Comparison of ENCODE assay signal across 20 cellular contexts in the genomic region with DNA sequence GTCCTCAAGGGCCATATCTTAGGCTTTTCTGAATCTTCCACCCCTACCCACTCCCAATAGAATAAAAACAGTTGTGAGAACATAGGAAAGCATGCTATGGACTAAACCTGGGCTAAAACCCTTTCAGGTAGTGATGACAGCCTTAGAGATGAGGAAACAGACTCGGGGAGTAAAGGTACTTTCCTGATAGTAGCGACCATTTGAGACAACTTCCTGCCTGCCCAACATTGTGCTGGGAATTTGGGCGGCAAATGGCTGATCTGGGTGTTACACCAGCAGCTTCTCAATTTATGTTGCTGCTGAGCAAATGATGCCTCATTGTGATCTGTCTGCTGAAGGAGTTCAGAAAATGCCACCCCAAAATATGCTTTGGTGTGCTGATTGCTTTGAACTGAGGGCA.
A peak's percentile ranks its signal among the peaks of the same experiment; 100 is the strongest.
DNase-seq lines count a peak whose midpoint lies in the region; ATAC-seq and TF ChIP-seq lines count a peak whose summit lies in the region.
"Had no signal": no experiment of that assay in that cellular context is flagged by ENCODE, and none has a peak within 500 bp of the region (broad histone marks: within the 10 kb centered on the region; RNA-seq: fewer than 3 reads in every experiment).

No MANE protein-coding gene starts in this region.

- CTCF ChIA-PET in OCI-LY7 (lab: Charles Lee; ENCODE audit: unreplicated experiment) = no interaction called here

- H3K4me1 ChIP-seq in KMS-11 (ENCODE audit: low read depth, poor library complexity, severe bottlenecking) (no peaks in the 10 kb centered on the region), OCI-LY7 (ENCODE audit: insufficient read depth, low read length, poor library complexity, severe bottlenecking) (peaks cover 8% of the 10 kb centered on the region), esophagus muscularis mucosa (no peaks in the 10 kb centered on the region)
- H3K4me1 ChIP-seq: BE2C, Caco-2 had no signal

- H3K4me2 ChIP-seq in KMS-11 (no peak overlapping the region), OCI-LY7 (ENCODE audit: low read length) (no peak overlapping the region)
- H3K4me2 ChIP-seq: BLaER1 had no signal

- ATAC-seq in GM19452 (IDR thresholded peaks at IDR 0.05; ENCODE audit: unreplicated experiment) = no peak
- no peak for ATAC-seq in GM19467 (IDR thresholded peaks at IDR 0.05; ENCODE audit: unreplicated experiment)

- H3K9me2 ChIP-seq in OCI-LY7 (ENCODE audit: insufficient read depth, low read length) = no peaks in the 10 kb centered on the region

- H3K27me3 ChIP-seq in KMS-11 (ENCODE audit: insufficient read depth, low read depth) = no peaks in the 10 kb centered on the region
- no peaks in the 10 kb centered on the region for H3K27me3 ChIP-seq in esophagus muscularis mucosa
- H3K27me3 ChIP-seq: BE2C, BLaER1 had no signal

- no peak for TF ChIP-seq EP300 in esophagus muscularis mucosa (IDR thresholded peaks at IDR 0.05)

- H3K4me3 ChIP-seq in GM12865 (ENCODE audit: low read depth, low read length) (no peak overlapping the region), KMS-11 (IDR thresholded peaks at IDR 0.05; ENCODE audit: insufficient read depth, low read depth, low read length) (no peak overlapping the region), OCI-LY7 (ENCODE audit: low read depth, low read length, poor library complexity, severe bottlenecking) (no peak overlapping the region), esophagus muscularis mucosa (no peak overlapping the region)
- H3K4me3 ChIP-seq: BLaER1 had no signal

- DNase-seq in GM12865 (ENCODE audit: low read depth) = peak; percentile 36
- no peak for DNase-seq in OCI-LY7 (ENCODE audit: low spot score)
- DNase-seq in esophagus muscularis mucosa (ENCODE audit: extremely low spot score) = peak; percentile 60
- no peak for DNase-seq in mesothelial cell of epicardium (ENCODE audit: low spot score in 2 of 2, unreplicated experiment in 2 of 2)
- no peak for DNase-seq in NCI-H2171 treated with DMSO at 0.1 percent for 48 hours (lab: John Stamatoyannopoulos, UW)
- DNase-seq: 8988T; ACHN; BE2C; C1 segment of cervical spinal cord; Caco-2; Calu3; CD4-positive, alpha-beta memory T cell; CD4-positive, CD25-positive, alpha-beta regulatory T cell; DMS79 treated with DMSO at 0.1 percent for 48 hours; GF-D8 had no signal

- intact Hi-C loops in OCI-LY7 (cut with micrococcal nuclease; ENCODE audit: unreplicated experiment) = no loop called here
- intact Hi-C loops in esophagus muscularis mucosa (cut with DNase I) = no loop called here

- TF ChIP-seq CTCF in GM12865 (IDR thresholded peaks at IDR 0.05; ENCODE audit: insufficient read depth, low read depth, low read length, missing control alignments) (no peak), KMS-11 (conservative IDR thresholded peaks at IDR 0.05; ENCODE audit: low read depth, low read length) (no peak), OCI-LY7 (conservative IDR thresholded peaks at IDR 0.05; ENCODE audit: low read length) (no peak), esophagus muscularis mucosa (IDR thresholded peaks at IDR 0.05) (no peak), mesothelial cell of epicardium (IDR thresholded peaks at IDR 0.05; ENCODE audit: unreplicated experiment) (no peak)

- H3K27ac Mint-ChIP-seq in mesothelial cell of epicardium = no peak overlapping the region
- H3K27ac Mint-ChIP-seq: CD14-positive monocyte; CD4-positive, alpha-beta memory T cell; CD4-positive, CD25-positive, alpha-beta regulatory T cell had no signal

- peaks cover 4% of the 10 kb centered on the region for H3K9me3 Mint-ChIP-seq in mesothelial cell of epicardium
- H3K9me3 Mint-ChIP-seq: CD4-positive, alpha-beta memory T cell; CD4-positive, CD25-positive, alpha-beta regulatory T cell had no signal

- H4K20me1 ChIP-seq in KMS-11 (ENCODE audit: insufficient read depth) (no peaks in the 10 kb centered on the region), OCI-LY7 (ENCODE audit: insufficient read depth, low read length) (no peaks in the 10 kb centered on the region)
- H4K20me1 ChIP-seq: BLaER1 had no signal

- H3K9ac ChIP-seq in KMS-11 = no peak overlapping the region
- H3K9ac ChIP-seq: BLaER1 had no signal

- no peaks in the 10 kb centered on the region for H3K9me3 ChIP-seq in OCI-LY7 (ENCODE audit: low read length)
- no peaks in the 10 kb centered on the region for H3K9me3 ChIP-seq in esophagus muscularis mucosa
- H3K9me3 ChIP-seq: BE2C, BLaER1, Caco-2 had no signal

- H3K36me3 ChIP-seq in KMS-11 (ENCODE audit: insufficient read depth) = no peaks in the 10 kb centered on the region
- H3K36me3 ChIP-seq in OCI-LY7 (ENCODE audit: insufficient read depth, low read length) = no peaks in the 10 kb centered on the region
- no peaks in the 10 kb centered on the region for H3K36me3 ChIP-seq in esophagus muscularis mucosa
- H3K36me3 ChIP-seq: BE2C, BLaER1 had no signal

- no peak overlapping the region for H3K27ac ChIP-seq in KMS-11
- H3K27ac ChIP-seq in OCI-LY7 (ENCODE audit: low read depth, low read length, poor library complexity, severe bottlenecking) = no peak overlapping the region
- no peak overlapping the region for H3K27ac ChIP-seq in esophagus muscularis mucosa (replicated peaks in 1 of 4)
- H3K27ac ChIP-seq: BLaER1 had no signal

- 97% methylated on average over 3 of the region's 3 CpGs for WGBS in esophagus muscularis mucosa

- H3K4me1 Mint-ChIP-seq in mesothelial cell of epicardium = no peaks in the 10 kb centered on the region
- H3K4me1 Mint-ChIP-seq: CD4-positive, alpha-beta memory T cell; CD4-positive, CD25-positive, alpha-beta regulatory T cell had no signal

- H3K36me3 Mint-ChIP-seq in mesothelial cell of epicardium = no peaks in the 10 kb centered on the region
- H3K36me3 Mint-ChIP-seq: CD14-positive monocyte; CD4-positive, alpha-beta memory T cell; CD4-positive, CD25-positive, alpha-beta regulatory T cell had no signal

- no peaks in the 10 kb centered on the region for H3K27me3 Mint-ChIP-seq in mesothelial cell of epicardium (ENCODE audit: low read depth)
- H3K27me3 Mint-ChIP-seq: CD4-positive, CD25-positive, alpha-beta regulatory T cell had no signal

- H3K4me3 Mint-ChIP-seq in mesothelial cell of epicardium = no peak overlapping the region
- H3K4me3 Mint-ChIP-seq: CD14-positive monocyte; CD4-positive, alpha-beta memory T cell; CD4-positive, CD25-positive, alpha-beta regulatory T cell had no signal

- H2AFZ ChIP-seq in KMS-11 (ENCODE audit: low read depth) (peak overlapping the region; percentile 14; the same call in 1 of the 2 replicates), OCI-LY7 (ENCODE audit: low read length) (peak overlapping the region; percentile 67; the same call in 1 of the 2 replicates)

- BruUV-seq in OCI-LY7 (replicated peaks; lab: Mats Ljungman, UMichigan) = no TSS peak

- H3K79me2 ChIP-seq in KMS-11 (ENCODE audit: insufficient read depth, low read depth) (no peaks in the 10 kb centered on the region), OCI-LY7 (ENCODE audit: insufficient read depth, low read depth, low read length) (no peaks in the 10 kb centered on the region)

- POLR2A ChIA-PET in OCI-LY7 (lab: Charles Lee) = no interaction called here

- no peak for TF ChIP-seq POLR2A in esophagus muscularis mucosa (IDR thresholded peaks at IDR 0.05; ENCODE audit: low read depth)

Comparison
In these comparisons a context has a peak if more than half of its experiments do, and no peak if none do; other contexts are left out.
1. DNase-seq: peak in GM12865 (single experiment) and esophagus muscularis mucosa (single experiment); none in OCI-LY7 (single experiment), mesothelial cell of epicardium (0 of 2) and NCI-H2171 treated with DMSO at 0.1 percent for 48 hours (single experiment).